In genomic region chr13:110341445-110342247, GRCh38 we compare ENCODE assay signal across 9 cellular contexts. TPM values are rescaled to one million over a fixed set of nuclear protein-coding genes. Genes with fewer than 3 reads are reported as not detected.
DNase-seq lines count a peak whose midpoint lies in the region; ATAC-seq and TF ChIP-seq lines count a peak whose summit lies in the region.
"Had no signal": no experiment of that assay in that cellular context is flagged by ENCODE, and none has a peak within 500 bp of the region (broad histone marks: within the 10 kb centered on the region; RNA-seq: fewer than 3 reads in every experiment).

No MANE protein-coding gene starts in this region.

- H3K36me3 ChIP-seq in RWPE2 (ENCODE audit: low read depth) (no peaks in the 10 kb centered on the region), hepatocyte (replicated peaks; ENCODE audit: insufficient read depth, low read depth) (no peaks in the 10 kb centered on the region), thymus (ENCODE audit: control insufficient read depth, insufficient read depth) (no peaks in the 10 kb centered on the region)

- ATAC-seq in stimulated activated naive CD8-positive, alpha-beta T cell treated with anti-CD3 and anti-CD28 coated beads, Interleukin-15, Interleukin-2, amounts not matched to agents 100 U/mL and 50 U/mL, for 24 hours: no peak
- ATAC-seq in RWPE2 (ENCODE audit: low read depth): no peak

- DNase-seq in stimulated activated naive CD8-positive, alpha-beta T cell treated with anti-CD3 and anti-CD28 coated beads, Interleukin-15, Interleukin-2, amounts not matched to agents 100 U/mL and 50 U/mL, for 24 hours: no peak
- DNase-seq in RWPE2 (ENCODE audit: low spot score): no peak
- DNase-seq in hepatocyte (ENCODE audit: low spot score): no peak
- DNase-seq in NCI-H1105 (lab: John Stamatoyannopoulos, UW): no peak
- no peak for DNase-seq in cerebellar nuclear complex (lab: John Stamatoyannopoulos, UW)
- DNase-seq in NCI-H2171 treated with DMSO at 0.1 percent for 48 hours (lab: John Stamatoyannopoulos, UW): no peak

- peak overlapping the region; percentile 19 for H3K4me3 Mint-ChIP-seq in stimulated activated naive CD8-positive, alpha-beta T cell treated with anti-CD3 and anti-CD28 coated beads, Interleukin-15, Interleukin-2, amounts not matched to agents 100 ng/mL and 50 ng/mL, for 24 hours

- no peaks in the 10 kb centered on the region for H3K9me3 Mint-ChIP-seq in stimulated activated naive CD8-positive, alpha-beta T cell treated with anti-CD3 and anti-CD28 coated beads, Interleukin-15, Interleukin-2, amounts not matched to agents 100 ng/mL and 50 ng/mL, for 24 hours

- H3K27me3 ChIP-seq in RWPE2 (ENCODE audit: insufficient read depth, poor library complexity, severe bottlenecking) (no peaks in the 10 kb centered on the region), hepatocyte (no peaks in the 10 kb centered on the region), thymus (ENCODE audit: control insufficient read depth, insufficient read depth) (no peaks in the 10 kb centered on the region)

- H3K4me3 ChIP-seq in RWPE2 (ENCODE audit: severe bottlenecking): no peak overlapping the region
- no peak overlapping the region for H3K4me3 ChIP-seq in hepatocyte
- no peak overlapping the region for H3K4me3 ChIP-seq in thymus (ENCODE audit: low read length)

- H3K27ac ChIP-seq in RWPE2 (ENCODE audit: poor library complexity, severe bottlenecking): peak overlapping the region; percentile 99
- H3K27ac ChIP-seq in hepatocyte: peak overlapping the region; percentile 80
- H3K27ac ChIP-seq in thymus (ENCODE audit: low read depth): peak overlapping the region; percentile 56

- no peaks in the 10 kb centered on the region for H4K20me1 ChIP-seq in hepatocyte (ENCODE audit: insufficient read depth, poor library complexity, severe bottlenecking)

- H3K79me2 ChIP-seq in hepatocyte: peaks cover 52% of the 10 kb centered on the region

- no peaks in the 10 kb centered on the region for H3K9me2 ChIP-seq in hepatocyte (replicated peaks; ENCODE audit: insufficient read depth)

- peak overlapping the region; percentile 62 for H3K4me2 ChIP-seq in hepatocyte

- no peaks in the 10 kb centered on the region for H3K9me3 ChIP-seq in RWPE2 (ENCODE audit: severe bottlenecking)
- no peaks in the 10 kb centered on the region for H3K9me3 ChIP-seq in hepatocyte (ENCODE audit: low read depth)
- H3K9me3 ChIP-seq in thymus (ENCODE audit: control insufficient read depth): peaks cover 1% of the 10 kb centered on the region

- H3K27ac Mint-ChIP-seq in stimulated activated naive CD8-positive, alpha-beta T cell treated with anti-CD3 and anti-CD28 coated beads, Interleukin-15, Interleukin-2, amounts not matched to agents 100 ng/mL and 50 ng/mL, for 24 hours: no peak overlapping the region

- no peak overlapping the region for H2AFZ ChIP-seq in hepatocyte

- TF ChIP-seq CTCF in RWPE2 (IDR thresholded peaks at IDR 0.05; ENCODE audit: poor library complexity, severe bottlenecking): no peak
- no peak for TF ChIP-seq CTCF in hepatocyte (IDR thresholded peaks at IDR 0.05; ENCODE audit: poor library complexity)

- peaks cover 25% of the 10 kb centered on the region for H3K4me1 Mint-ChIP-seq in stimulated activated naive CD8-positive, alpha-beta T cell treated with anti-CD3 and anti-CD28 coated beads, Interleukin-15, Interleukin-2, amounts not matched to agents 100 ng/mL and 50 ng/mL, for 24 hours (ENCODE audit: low read depth)

- 38% methylated on average over 14 of the region's 14 CpGs for WGBS in hepatocyte (ENCODE audit: low lambda C conversion rate, missing lambda C conversion rate)
- 17% methylated on average over 14 of the region's 14 CpGs for WGBS in thymus

- peaks cover 24% of the 10 kb centered on the region for H3K27me3 Mint-ChIP-seq in stimulated activated naive CD8-positive, alpha-beta T cell treated with anti-CD3 and anti-CD28 coated beads, Interleukin-15, Interleukin-2, amounts not matched to agents 100 ng/mL and 50 ng/mL, for 24 hours

- H3K36me3 Mint-ChIP-seq in stimulated activated naive CD8-positive, alpha-beta T cell treated with anti-CD3 and anti-CD28 coated beads, Interleukin-15, Interleukin-2, amounts not matched to agents 100 ng/mL and 50 ng/mL, for 24 hours (ENCODE audit: low read depth): no peaks in the 10 kb centered on the region

- peaks cover 44% of the 10 kb centered on the region for H3K4me1 ChIP-seq in RWPE2 (ENCODE audit: insufficient read depth, poor library complexity, severe bottlenecking)
- peaks cover 35% of the 10 kb centered on the region for H3K4me1 ChIP-seq in hepatocyte (ENCODE audit: insufficient read depth)
- no peaks in the 10 kb centered on the region for H3K4me1 ChIP-seq in thymus (ENCODE audit: control insufficient read depth, insufficient read depth, low read length)

RNA-seq across cellular contexts. Expression of gene COL4A2, which starts 34.6 kb away (rescaled TPM):
- 126 and 171 TPM in 2 replicates for total RNA-seq in hepatocyte
- polyA plus RNA-seq in hepatocyte (220 and 221 TPM in 2 replicates), thymus (63.1 TPM)
- total RNA-seq: T-helper 2 cell treated with Interferon-gamma antibody and Interleukin-4, amounts not matched to agents 100 ng/mL and 5 ng/mL, for 36 hours had no signal

RNA-seq across cellular contexts. Expression of gene COL4A1, which starts 34.7 kb away (rescaled TPM):
- total RNA-seq in hepatocyte: 223 and 269 TPM in 2 replicates
- 138 and 140 TPM in 2 replicates for polyA plus RNA-seq in hepatocyte
- polyA plus RNA-seq in thymus: 95.2 TPM
- total RNA-seq: T-helper 2 cell treated with Interferon-gamma antibody and Interleukin-4, amounts not matched to agents 100 ng/mL and 5 ng/mL, for 36 hours had no signal
